In the genomic region with DNA sequence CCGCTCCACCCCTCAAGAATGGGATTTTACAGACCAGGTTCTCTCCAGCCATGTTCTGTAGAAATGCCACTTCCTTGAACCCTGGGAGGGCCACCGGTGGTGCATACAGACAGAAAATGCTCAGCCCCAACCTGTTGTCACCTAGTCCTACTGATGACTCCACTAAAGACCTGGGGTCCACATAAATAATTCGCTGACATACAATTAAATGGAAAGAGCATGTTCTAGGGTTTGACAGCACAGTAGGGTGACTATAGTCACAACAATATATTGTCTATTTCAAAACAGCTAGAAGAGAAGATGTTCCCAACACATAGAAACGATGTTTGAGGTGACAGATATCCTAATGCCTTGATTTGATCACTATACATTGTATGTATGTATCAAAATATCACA, we compare ENCODE assay signal across 34 cellular contexts.
"Had no signal": no experiment of that assay in that cellular context is flagged by ENCODE, and none has a peak within 500 bp of the region (broad histone marks: within the 10 kb centered on the region; RNA-seq: fewer than 3 reads in every experiment).

No MANE protein-coding gene starts in this region.

- H3K36me3 ChIP-seq: MG63 had no signal

- H3K4me3 ChIP-seq: MG63 had no signal

- H3K9me3 ChIP-seq: MG63 had no signal

- DNase-seq: Kasumi-1, MG63, MM.1S, NCI-H1048, NCI-H1092, NCI-H1092 treated with DMSO at 0.1 percent for 48 hours, NCI-H1105, NCI-H1105 treated with DMSO at 0.1 percent for 48 hours, NCI-H1417, NCI-H1417 treated with DMSO at 0.1 percent for 48 hours, NCI-H1436, NCI-H1436 treated with DMSO at 0.1 percent for 48 hours, NCI-H146, NCI-H1694, NCI-H1694 treated with DMSO at 0.1 percent for 48 hours, NCI-H187, NCI-H187 treated with DMSO at 0.1 percent for 48 hours, NCI-H1930, NCI-H2029, NCI-H2029 treated with DMSO at 0.1 percent for 48 hours, NCI-H2081, NCI-H2081 treated with DMSO at 0.1 percent for 48 hours, NCI-H2107, NCI-H2171, NCI-H2171 treated with DMSO at 0.1 percent for 48 hours, NCI-H2227 treated with DMSO at 0.1 percent for 48 hours, NCI-H226, NCI-H345, NCI-H446, NCI-H446 treated with DMSO at 0.1 percent for 48 hours, NCI-H510A treated with DMSO at 0.1 percent for 48 hours, NCI-H524, NCI-H524 treated with DMSO at 0.1 percent for 48 hours, NCI-H526 had no signal
